8 cellular contexts compared by ENCODE assay signal in genomic region chr6:16758163-16758975, GRCh38. TPM values are rescaled to one million over a fixed set of nuclear protein-coding genes. Genes with fewer than 3 reads are reported as not detected.
DNase-seq lines count a peak whose midpoint lies in the region; ATAC-seq, FAIRE-seq and TF ChIP-seq lines count a peak whose summit lies in the region.

No MANE protein-coding gene starts in this region.

- no peaks in the 10 kb centered on the region for H3K9me1 ChIP-seq in K562 (ENCODE audit: control insufficient read depth, insufficient read depth, low read length)

- no TSS peak for BruUV-seq in K562 (replicated peaks; lab: Mats Ljungman, UMichigan)
- BruUV-seq in OCI-LY7 (replicated peaks; lab: Mats Ljungman, UMichigan): no TSS peak

- H3K27ac ChIP-seq in K562 (ENCODE audit: extremely low read depth, low read depth, low read length): no peak overlapping the region
- peak overlapping the region; percentile 97 for H3K27ac ChIP-seq in lower lobe of right lung
- H3K27ac ChIP-seq in upper lobe of right lung: peak overlapping the region; percentile 97
- H3K27ac ChIP-seq in OCI-LY7 (ENCODE audit: low read depth, low read length, poor library complexity, severe bottlenecking): no peak overlapping the region

- POLR2A ChIA-PET in K562 (lab: Yijun Ruan, JAX): no interaction called here
- POLR2A ChIA-PET in OCI-LY7 (lab: Charles Lee): interaction anchor here (1.2 to 1.9 kb wide), 2 partner anchors 9 to 24 kb away, joined by 3 to 4 read pairs; no protein-coding TSS in a partner anchor

- TF ChIP-seq EP300 in K562 (IDR thresholded peaks at IDR 0.05; ENCODE audit: low read length): no peak

- TF ChIP-seq CTCF in K562 (IDR thresholded peaks at IDR 0.05 in 2 of 3, conservative IDR thresholded peaks at IDR 0.05 in 1 of 3; ENCODE audit: insufficient read depth in 2 of 3, low read depth in 1 of 3, low read length in 3 of 3) (no peak), lower lobe of right lung (IDR thresholded peaks at IDR 0.05) (no peak), upper lobe of right lung (IDR thresholded peaks at IDR 0.05) (no peak), OCI-LY7 (conservative IDR thresholded peaks at IDR 0.05; ENCODE audit: low read length) (no peak), GM13976 (IDR thresholded peaks at IDR 0.05; ENCODE audit: borderline replicate concordance, control extremely low read depth, extremely low read depth, insufficient read depth, missing control alignments) (no peak)

- intact Hi-C loops in K562 (cut with micrococcal nuclease) (no loop called here), lower lobe of right lung (cut with DNase I) (no loop called here), upper lobe of right lung (cut with DNase I) (no loop called here), OCI-LY7 (cut with micrococcal nuclease; ENCODE audit: unreplicated experiment) (no loop called here)

- H3K79me2 ChIP-seq in K562 (ENCODE audit: control insufficient read depth, insufficient read depth, low read length) (peaks cover 14% of the 10 kb centered on the region; the same call in 2 of the 3 replicates), OCI-LY7 (ENCODE audit: insufficient read depth, low read depth, low read length) (no peaks in the 10 kb centered on the region)

- H3K27me3 ChIP-seq in K562 (ENCODE audit: control insufficient read depth in 2 of 2, insufficient read depth in 2 of 2, low read length in 2 of 2) (peaks cover 13 to 17% of the 10 kb centered on the region in 2 experiments; a peak in 4 of 5 replicates), lower lobe of right lung (ENCODE audit: low read depth) (no peaks in the 10 kb centered on the region), upper lobe of right lung (no peaks in the 10 kb centered on the region)

- H3K9me3 ChIP-seq in K562 (replicated peaks; ENCODE audit: control insufficient read depth, insufficient read depth, low read depth, low read length): no peaks in the 10 kb centered on the region
- H3K9me3 ChIP-seq in lower lobe of right lung: no peaks in the 10 kb centered on the region
- H3K9me3 ChIP-seq in upper lobe of right lung: no peaks in the 10 kb centered on the region
- no peaks in the 10 kb centered on the region for H3K9me3 ChIP-seq in OCI-LY7 (ENCODE audit: low read length)

- no peaks in the 10 kb centered on the region for H3K9me2 ChIP-seq in OCI-LY7 (ENCODE audit: insufficient read depth, low read length)

- 10% methylated on average over 9 of the region's 9 CpGs for WGBS in K562 (ENCODE audit: insufficient coverage, low coverage, missing lambda C conversion rate)

- no peak for FAIRE-seq in K562 (lab: Jason Lieb, UNC)

- no peak overlapping the region for H3K4me3 ChIP-seq in K562
- peak overlapping the region; percentile 73 for H3K4me3 ChIP-seq in lower lobe of right lung
- peak overlapping the region; percentile 72 for H3K4me3 ChIP-seq in upper lobe of right lung
- no peak overlapping the region for H3K4me3 ChIP-seq in OCI-LY7 (ENCODE audit: low read depth, low read length, poor library complexity, severe bottlenecking)

- ATAC-seq in K562 (no peak), lower lobe of right lung (no peak), upper lobe of right lung (no peak)

- in situ Hi-C loops in K562 (cut with MboI): no loop called here
- in situ Hi-C loops in ACHN (cut with HindIII; ENCODE audit: low pct_ligation_motif_present, low pct_unique_long_range_greater_than_20kb, low sequenced_read_pairs): no loop called here
- in situ Hi-C loops in GM13976 (cut with MboI; ENCODE audit: low sequenced_read_pairs, unreplicated experiment): loop anchor here (25.0 kb wide), 1 partner anchor 246 kb away; no protein-coding TSS in a partner anchor

- H3K36me3 ChIP-seq in K562 (ENCODE audit: control insufficient read depth, insufficient read depth, low read length) (no peaks in the 10 kb centered on the region), lower lobe of right lung (no peaks in the 10 kb centered on the region), upper lobe of right lung (no peaks in the 10 kb centered on the region), OCI-LY7 (ENCODE audit: insufficient read depth, low read length) (no peaks in the 10 kb centered on the region)

- H2AFZ ChIP-seq in K562 (ENCODE audit: low read depth, low read length) (no peak overlapping the region), OCI-LY7 (ENCODE audit: low read length) (no peak overlapping the region)

- DNase-seq in DMS 273 treated with DMSO at 0.1 percent for 48 hours (lab: John Stamatoyannopoulos, UW) (peak; percentile 13), NCI-H1105 (lab: John Stamatoyannopoulos, UW) (peak; percentile 83), K562 (ENCODE audit: extremely low read depth in 1 of 4, low spot score in 3 of 4) (peak in 1 of 4 experiments; percentile 23), lower lobe of right lung (no peak), upper lobe of right lung (no peak), OCI-LY7 (ENCODE audit: low spot score) (no peak), ACHN (no peak), GM13976 (ENCODE audit: low spot score) (no peak)

- no peak for TF ChIP-seq RAD21 in K562 (CRISPR knock-in tag; conservative IDR thresholded peaks at IDR 0.05 in 1 of 2, IDR thresholded peaks at IDR 0.05 in 1 of 2)

- no peak overlapping the region for H3K4me2 ChIP-seq in K562 (ENCODE audit: insufficient read depth, low read length)
- no peak overlapping the region for H3K4me2 ChIP-seq in OCI-LY7 (ENCODE audit: low read length)

- H4K20me1 ChIP-seq in K562 (replicated peaks; ENCODE audit: control insufficient read depth, insufficient read depth, low read length) (no peaks in the 10 kb centered on the region), OCI-LY7 (ENCODE audit: insufficient read depth, low read length) (no peaks in the 10 kb centered on the region)

- CTCF ChIA-PET in K562 (lab: Yijun Ruan, JAX; ENCODE audit: low intra/inter-chr PET ratio) (interaction anchor here (0.5 kb wide), 1 partner anchor 774 kb away, joined by 3 read pairs; no protein-coding TSS in a partner anchor), OCI-LY7 (lab: Charles Lee; ENCODE audit: unreplicated experiment) (interaction anchor here (1.3 kb wide), 1 partner anchor 13 kb away, joined by 4 read pairs; no protein-coding TSS in a partner anchor)

- H3K4me1 ChIP-seq in K562 (replicated peaks in 1 of 2; ENCODE audit: control insufficient read depth in 2 of 2, insufficient read depth in 2 of 2, low read length in 2 of 2) (peaks cover 0 to 27% of the 10 kb centered on the region in 2 experiments; a peak in 2 of 5 replicates), lower lobe of right lung (peaks cover 60% of the 10 kb centered on the region), upper lobe of right lung (peaks cover 39% of the 10 kb centered on the region), OCI-LY7 (ENCODE audit: insufficient read depth, low read length, poor library complexity, severe bottlenecking) (no peaks in the 10 kb centered on the region)

- no peak for TF ChIP-seq POLR2A in K562 (conservative IDR thresholded peaks at IDR 0.05)

- H3K9ac ChIP-seq in K562 (ENCODE audit: insufficient read depth in 1 of 2, low read depth in 2 of 2, low read length in 2 of 2): no peak overlapping the region

TF ChIP-seq in K562, 482 proteins besides CTCF, POLR2A, EP300 and RAD21 (continues in another document):
- TF ChIP-seq, protein P1, sequence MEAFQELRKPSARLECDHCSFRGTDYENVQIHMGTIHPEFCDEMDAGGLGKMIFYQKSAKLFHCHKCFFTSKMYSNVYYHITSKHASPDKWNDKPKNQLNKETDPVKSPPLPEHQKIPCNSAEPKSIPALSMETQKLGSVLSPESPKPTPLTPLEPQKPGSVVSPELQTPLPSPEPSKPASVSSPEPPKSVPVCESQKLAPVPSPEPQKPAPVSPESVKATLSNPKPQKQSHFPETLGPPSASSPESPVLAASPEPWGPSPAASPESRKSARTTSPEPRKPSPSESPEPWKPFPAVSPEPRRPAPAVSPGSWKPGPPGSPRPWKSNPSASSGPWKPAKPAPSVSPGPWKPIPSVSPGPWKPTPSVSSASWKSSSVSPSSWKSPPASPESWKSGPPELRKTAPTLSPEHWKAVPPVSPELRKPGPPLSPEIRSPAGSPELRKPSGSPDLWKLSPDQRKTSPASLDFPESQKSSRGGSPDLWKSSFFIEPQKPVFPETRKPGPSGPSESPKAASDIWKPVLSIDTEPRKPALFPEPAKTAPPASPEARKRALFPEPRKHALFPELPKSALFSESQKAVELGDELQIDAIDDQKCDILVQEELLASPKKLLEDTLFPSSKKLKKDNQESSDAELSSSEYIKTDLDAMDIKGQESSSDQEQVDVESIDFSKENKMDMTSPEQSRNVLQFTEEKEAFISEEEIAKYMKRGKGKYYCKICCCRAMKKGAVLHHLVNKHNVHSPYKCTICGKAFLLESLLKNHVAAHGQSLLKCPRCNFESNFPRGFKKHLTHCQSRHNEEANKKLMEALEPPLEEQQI (IDR thresholded peaks at IDR 0.05): no peak
- TF ChIP-seq MECOM (CRISPR knock-in tag; IDR thresholded peaks at IDR 0.05): no peak
- TF ChIP-seq SIRT6 (IDR thresholded peaks at IDR 0.05; ENCODE audit: low read depth, low read length): no peak

RNA-seq across cellular contexts. Expression of gene ATXN1, which starts 2.9 kb away (rescaled TPM):
- 1.0 and 1.9 TPM in 2 replicates for total RNA-seq in K562 (2011; cell fraction: chromatin; rRNA removed; ENCODE audit: low replicate concordance)
- total RNA-seq in K562 (2011; cell fraction: nucleolus; rRNA removed): 1.3 and 1.8 TPM in 2 replicates
- total RNA-seq in K562 (2011; cell fraction: nucleoplasm; rRNA removed): 0.88 and 1.4 TPM in 2 replicates
- total RNA-seq in K562 (2014; rRNA removed) (under 0.01 and 0.41 TPM in 2 replicates), K562 (2014; rRNA removed; fragmentation: Illumina TruSeq; extraction: Trizol) (0.29 and 0.47 TPM in 2 replicates), K562 (2015; rRNA removed; fragmentation: Illumina TruSeq; extraction: Trizol) (0.80 and 0.94 TPM in 2 replicates), K562 (2021) (0.60 and 0.63 TPM in 2 replicates), lower lobe of right lung (75.9 TPM), upper lobe of right lung (71.2 TPM), OCI-LY7 (2022) (0.09 TPM in 1 of 2 replicates, not detected in the other)
- polyA plus RNA-seq in K562 (2011; rRNA removed) (0.81 and 1.6 TPM in 2 replicates), K562 (2014; fragmentation: Illumina TruSeq; extraction: Trizol) (0.37 and 0.46 TPM in 2 replicates), K562 (2014; fragmentation: Nextera tagmentation; extraction: Ambion mirVana) (1 to 10 TPM in 1 of 2 experiments, under 1 TPM in 1; 0.58 to 1.2 TPM), K562 (2014; rRNA removed) (0.15 and 1.9 TPM in 2 replicates)
- polyA plus RNA-seq in K562 (2011; cell fraction: cytosol; rRNA removed): 1.4 and 2.0 TPM in 2 replicates
- polyA plus RNA-seq in K562 (2011; cell fraction: nucleus; rRNA removed): 4.1 and 5.8 TPM in 2 replicates
- polyA plus RNA-seq in K562 (2012): 1.9 and 2.3 TPM in 2 replicates
- polyA minus RNA-seq in K562 (2011; rRNA and poly(A)+ RNA removed): 0.81 and 2.5 TPM in 2 replicates
- polyA minus RNA-seq in K562 (2011; cell fraction: cytosol; rRNA and poly(A)+ RNA removed): 1.4 and 2.0 TPM in 2 replicates
- polyA minus RNA-seq in K562 (2011; cell fraction: nucleus; rRNA and poly(A)+ RNA removed): 1.1 TPM in 2 replicates
- not detected in 2 replicates for total RNA-seq in OCI-LY7 (2014; rRNA removed; shearing (Covaris generic))

Comparison
In these comparisons a context has a peak if more than half of its experiments do, and no peak if none do; other contexts are left out.
1. DNase-seq: peak in DMS 273 treated with DMSO at 0.1 percent for 48 hours (single experiment) and NCI-H1105 (single experiment); none in lower lobe of right lung (single experiment), upper lobe of right lung (single experiment), OCI-LY7 (single experiment), ACHN (single experiment) and GM13976 (single experiment).
2. H3K27ac ChIP-seq: peak in lower lobe of right lung (single experiment) and upper lobe of right lung (single experiment); none in K562 (single experiment) and OCI-LY7 (single experiment).
3. H3K4me3 ChIP-seq: peak in lower lobe of right lung (single experiment) and upper lobe of right lung (single experiment); none in K562 (single experiment) and OCI-LY7 (single experiment).
4. RNA of gene ATXN1, which starts 2.9 kb away (total RNA-seq): 75.9 TPM in lower lobe of right lung (single experiment) and 71.2 TPM in upper lobe of right lung (single experiment); under 0.01 to 1.9 TPM in K562 and 0.09 TPM in OCI-LY7; every median in the first group is over 10 times any median in the second.